ENCODE assay signal across 1 cellular context in the genomic region with DNA sequence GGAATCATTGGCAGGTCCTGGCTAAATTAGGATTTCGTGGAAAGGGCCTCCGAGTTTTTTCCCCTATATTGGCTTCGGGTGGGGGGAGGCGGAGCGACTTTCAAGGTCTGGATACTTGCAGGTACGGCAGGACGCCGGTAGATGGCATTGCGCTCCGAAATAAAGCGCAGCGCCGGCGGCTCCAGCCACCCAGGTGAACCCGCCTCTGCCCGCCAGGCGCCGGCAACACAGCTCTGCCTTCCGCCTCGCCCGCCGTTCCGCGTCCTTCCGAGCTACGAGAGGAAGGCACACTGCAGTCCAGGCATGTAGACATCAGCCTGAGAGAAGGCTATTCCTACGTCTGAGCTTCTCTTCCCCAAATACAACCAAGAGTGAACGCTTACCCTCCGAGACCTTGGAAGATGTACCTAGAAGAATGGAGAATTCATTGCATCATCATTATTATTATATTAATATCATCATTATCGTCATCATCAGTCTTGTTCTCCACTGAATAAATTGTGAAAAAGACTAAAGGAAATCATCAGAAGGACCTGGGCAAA.
TF ChIP-seq lines count a peak whose summit lies in the region.

No MANE protein-coding gene starts in this region.

TF ChIP-seq in HepG2, 621 proteins besides CTCF, POLR2A, EP300 and RAD21 (continued from another document):
- TF ChIP-seq PAX8 (CRISPR knock-in tag; IDR thresholded peaks at IDR 0.05; ENCODE audit: borderline replicate concordance) (no peak), MLX (CRISPR knock-in tag; IDR thresholded peaks at IDR 0.05) (no peak), GABPB1 (CRISPR knock-in tag; IDR thresholded peaks at IDR 0.05) (peak; percentile 62; the same call in 1 of the 2 replicates), CENPX (CRISPR knock-in tag; IDR thresholded peaks at IDR 0.05) (no peak), ZSCAN20 (CRISPR knock-in tag; IDR thresholded peaks at IDR 0.05; ENCODE audit: borderline replicate concordance) (no peak), ZMYM3 (CRISPR knock-in tag; IDR thresholded peaks at IDR 0.05) (no peak), ELF1 (CRISPR knock-in tag; IDR thresholded peaks at IDR 0.05) (0 out of 2 replicates have a peak, but pooled peaks have one; percentile 17), SOX6 (IDR thresholded peaks at IDR 0.05) (no peak), SOX6 (CRISPR knock-in tag; IDR thresholded peaks at IDR 0.05) (no peak), ZNF24 (IDR thresholded peaks at IDR 0.05) (no peak), ZNF343 (CRISPR knock-in tag; IDR thresholded peaks at IDR 0.05) (no peak), ZNF530 (CRISPR knock-in tag; IDR thresholded peaks at IDR 0.05; ENCODE audit: low read depth) (no peak), MAZ (IDR thresholded peaks at IDR 0.05; ENCODE audit: borderline replicate concordance, low read depth, low read length) (0 out of 2 replicates have a peak, but pooled peaks have one; percentile 19), MAZ (CRISPR knock-in tag; IDR thresholded peaks at IDR 0.05; ENCODE audit: low read depth) (no peak), TRIM24 (CRISPR knock-in tag; IDR thresholded peaks at IDR 0.05) (no peak), TEAD2 (CRISPR knock-in tag; IDR thresholded peaks at IDR 0.05) (no peak), EED (CRISPR knock-in tag; IDR thresholded peaks at IDR 0.05) (no peak), PHF5A (CRISPR knock-in tag; IDR thresholded peaks at IDR 0.05; ENCODE audit: low read depth, unreplicated experiment) (no peak)
- TF ChIP-seq, protein P1, sequence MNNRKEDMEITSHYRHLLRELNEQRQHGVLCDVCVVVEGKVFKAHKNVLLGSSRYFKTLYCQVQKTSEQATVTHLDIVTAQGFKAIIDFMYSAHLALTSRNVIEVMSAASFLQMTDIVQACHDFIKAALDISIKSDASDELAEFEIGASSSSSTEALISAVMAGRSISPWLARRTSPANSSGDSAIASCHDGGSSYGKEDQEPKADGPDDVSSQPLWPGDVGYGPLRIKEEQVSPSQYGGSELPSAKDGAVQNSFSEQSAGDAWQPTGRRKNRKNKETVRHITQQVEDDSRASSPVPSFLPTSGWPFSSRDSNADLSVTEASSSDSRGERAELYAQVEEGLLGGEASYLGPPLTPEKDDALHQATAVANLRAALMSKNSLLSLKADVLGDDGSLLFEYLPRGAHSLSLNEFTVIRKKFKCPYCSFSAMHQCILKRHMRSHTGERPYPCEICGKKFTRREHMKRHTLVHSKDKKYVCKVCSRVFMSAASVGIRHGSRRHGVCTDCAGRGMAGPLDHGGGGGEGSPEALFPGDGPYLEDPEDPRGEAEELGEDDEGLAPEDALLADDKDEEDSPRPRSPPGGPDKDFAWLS (CRISPR knock-in tag; IDR thresholded peaks at IDR 0.05; ENCODE audit: borderline replicate concordance) = no peak
TF ChIP-seq in HepG2: peak in this region for 38.
